In genomic region chr10:73247509-73248258, GRCh38 we compare ENCODE assay signal across 8 cellular contexts. TPM values are rescaled to one million over a fixed set of nuclear protein-coding genes. Genes with fewer than 3 reads are reported as not detected.
DNase-seq lines count a peak whose midpoint lies in the region; FAIRE-seq lines count a peak whose summit lies in the region.

No MANE protein-coding gene starts in this region.

- H3K4me3 Mint-ChIP-seq in activated T-cell treated with anti-CD3 and anti-CD28 coated beads, Interleukin-2, amount 50 U/mL, for 24 hours = peak overlapping the region; percentile 100
- peak overlapping the region; percentile 99 for H3K4me3 Mint-ChIP-seq in activated CD4-positive, alpha-beta memory T cell treated with anti-CD3 and anti-CD28 coated beads, Interleukin-2, amount 10 ng/mL, durations not matched to agents 7 days and 5 days

- H3K27me3 ChIP-seq in thymus (ENCODE audit: control insufficient read depth, insufficient read depth) = no peaks in the 10 kb centered on the region

- H3K4me3 ChIP-seq in iPS-18c (ENCODE audit: insufficient read depth, low read depth, low read length) (peak overlapping the region; percentile 41), thymus (ENCODE audit: low read length) (peak overlapping the region; percentile 77)

- H3K4me1 Mint-ChIP-seq in activated T-cell treated with anti-CD3 and anti-CD28 coated beads, Interleukin-2, amount 50 U/mL, for 24 hours (ENCODE audit: low read depth) = peaks cover 68% of the 10 kb centered on the region
- peaks cover 71% of the 10 kb centered on the region for H3K4me1 Mint-ChIP-seq in activated CD4-positive, alpha-beta memory T cell treated with anti-CD3 and anti-CD28 coated beads, Interleukin-2, amount 10 ng/mL, durations not matched to agents 7 days and 5 days

- peaks cover 99% of the 10 kb centered on the region for H3K36me3 Mint-ChIP-seq in activated T-cell treated with anti-CD3 and anti-CD28 coated beads, Interleukin-2, amount 50 U/mL, for 24 hours (ENCODE audit: low read depth)
- peaks cover 82% of the 10 kb centered on the region for H3K36me3 Mint-ChIP-seq in activated CD4-positive, alpha-beta memory T cell treated with anti-CD3 and anti-CD28 coated beads, Interleukin-2, amount 10 ng/mL, durations not matched to agents 7 days and 5 days (ENCODE audit: low read depth)

- WGBS in thymus = 64% methylated on average over 4 of the region's 4 CpGs

- no peak for FAIRE-seq in RCC 7860 (lab: Jason Lieb, UNC)

- no peaks in the 10 kb centered on the region for H3K27me3 Mint-ChIP-seq in activated T-cell treated with anti-CD3 and anti-CD28 coated beads, Interleukin-2, amount 50 U/mL, for 24 hours
- H3K27me3 Mint-ChIP-seq in activated CD4-positive, alpha-beta memory T cell treated with anti-CD3 and anti-CD28 coated beads, Interleukin-2, amount 10 ng/mL, durations not matched to agents 7 days and 5 days = no peaks in the 10 kb centered on the region

- peaks cover 19% of the 10 kb centered on the region for H3K4me1 ChIP-seq in thymus (ENCODE audit: control insufficient read depth, insufficient read depth, low read length)

- DNase-seq in activated T-cell treated with anti-CD3 and anti-CD28 coated beads, Interleukin-2, amount 50 U/mL, for 24 hours = no peak
- DNase-seq in activated T-cell treated with anti-CD3 and anti-CD28 coated beads, Interleukin-2, amount 50 U/mL, for 48 hours = no peak
- DNase-seq in activated CD4-positive, alpha-beta memory T cell treated with anti-CD3 and anti-CD28 coated beads, Interleukin-2, amount 10 ng/mL, durations not matched to agents 7 days and 5 days = no peak
- DNase-seq in RCC 7860 (ENCODE audit: low spot score) = no peak
- DNase-seq in LoVo (ENCODE audit: low spot score) = no peak
- DNase-seq in NCI-H1930 (lab: John Stamatoyannopoulos, UW) = no peak

- peak overlapping the region; percentile 99 for H3K27ac Mint-ChIP-seq in activated T-cell treated with anti-CD3 and anti-CD28 coated beads, Interleukin-2, amount 50 U/mL, for 24 hours
- peak overlapping the region; percentile 95 for H3K27ac Mint-ChIP-seq in activated CD4-positive, alpha-beta memory T cell treated with anti-CD3 and anti-CD28 coated beads, Interleukin-2, amount 10 ng/mL, durations not matched to agents 7 days and 5 days

- POLR2A ChIA-PET in activated CD4-positive, alpha-beta memory T cell treated with anti-CD3 and anti-CD28 coated beads, Interleukin-2, amount 10 ng/mL, durations not matched to agents 7 days and 5 days (lab: Charles Lee) = interaction anchor here (0.6 to 3.5 kb wide), 32 partner anchors 8 to 950 kb away, joined by 3 to 37 read pairs (median 6); partner anchors contain the start of genes ANXA7, CFAP70, DNAJB12 and ECD

- H3K36me3 ChIP-seq in thymus (ENCODE audit: control insufficient read depth, insufficient read depth) = peaks cover 14% of the 10 kb centered on the region

- CTCF ChIA-PET in activated CD4-positive, alpha-beta memory T cell treated with anti-CD3 and anti-CD28 coated beads, Interleukin-2, amount 10 ng/mL, durations not matched to agents 7 days and 5 days (lab: Charles Lee) = interaction anchor here (0.6 to 2.2 kb wide), 5 partner anchors 8 to 164 kb away, joined by 3 to 7 read pairs (median 4); no protein-coding TSS in a partner anchor

- no peaks in the 10 kb centered on the region for H3K9me3 Mint-ChIP-seq in activated T-cell treated with anti-CD3 and anti-CD28 coated beads, Interleukin-2, amount 50 U/mL, for 24 hours
- H3K9me3 Mint-ChIP-seq in activated CD4-positive, alpha-beta memory T cell treated with anti-CD3 and anti-CD28 coated beads, Interleukin-2, amount 10 ng/mL, durations not matched to agents 7 days and 5 days = no peaks in the 10 kb centered on the region

- H3K27ac ChIP-seq in thymus (ENCODE audit: low read depth) = peak overlapping the region; percentile 93

- H3K9me3 ChIP-seq in iPS-18c (ENCODE audit: control insufficient read depth, insufficient read depth, low read length) (no peaks in the 10 kb centered on the region), thymus (ENCODE audit: control insufficient read depth) (no peaks in the 10 kb centered on the region)

RNA-seq across cellular contexts. Expression of gene DNAJC9, which starts 0.6 kb away (rescaled TPM):
- 10 to 100 TPM; 46.9 to 49.6 TPM for total RNA-seq in activated CD4-positive, alpha-beta memory T cell treated with anti-CD3 and anti-CD28 coated beads, Interleukin-2, amount 10 ng/mL, durations not matched to agents 7 days and 5 days
- 21.6 TPM for polyA plus RNA-seq in thymus

RNA-seq across cellular contexts. Expression of gene MRPS16, which starts 4.8 kb away (rescaled TPM):
- total RNA-seq in activated CD4-positive, alpha-beta memory T cell treated with anti-CD3 and anti-CD28 coated beads, Interleukin-2, amount 10 ng/mL, durations not matched to agents 7 days and 5 days = 10 to 100 TPM; 77.5 to 80.8 TPM
- 67.3 TPM for polyA plus RNA-seq in thymus
